9 cellular contexts compared by ENCODE assay signal in the genomic region with DNA sequence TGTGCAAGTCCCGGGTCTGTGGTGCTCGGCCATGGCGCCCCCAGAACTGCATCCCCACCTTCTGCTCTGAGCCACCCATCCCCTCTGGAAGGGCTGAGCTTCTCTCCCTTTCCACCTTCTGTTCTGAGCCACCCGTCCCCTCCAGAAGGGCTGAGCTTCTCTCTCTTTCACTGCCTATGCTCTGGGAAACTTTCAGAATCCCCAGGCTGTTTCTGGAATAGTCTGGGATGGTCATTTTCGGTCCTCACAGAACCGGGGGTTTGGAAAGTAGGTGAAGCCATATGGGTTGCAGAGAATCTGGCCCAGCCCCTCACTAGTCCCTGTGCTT. TPM values are rescaled to one million over a fixed set of nuclear protein-coding genes. Genes with fewer than 3 reads are reported as not detected.
A peak's percentile ranks its signal among the peaks of the same experiment; 100 is the strongest.
DNase-seq lines count a peak whose midpoint lies in the region; ATAC-seq and TF ChIP-seq lines count a peak whose summit lies in the region.
"Had no signal": no experiment of that assay in that cellular context is flagged by ENCODE, and none has a peak within 500 bp of the region (broad histone marks: within the 10 kb centered on the region; RNA-seq: fewer than 3 reads in every experiment).

No MANE protein-coding gene starts in this region.

- no peak for TF ChIP-seq POLR2A in right lobe of liver (IDR thresholded peaks at IDR 0.05)

- H3K4me3 Mint-ChIP-seq in activated naive CD4-positive, alpha-beta T cell treated with anti-CD3 and anti-CD28 coated beads for 36 hours: peak overlapping the region; percentile 91
- peak overlapping the region; percentile 90 for H3K4me3 Mint-ChIP-seq in activated CD8-positive, alpha-beta T cell treated with anti-CD3 and anti-CD28 coated beads, Interleukin-2, amount 10 ng/mL, durations not matched to agents 7 days and 5 days

- H3K27ac ChIP-seq in right lobe of liver: peak overlapping the region; percentile 78 to 83 (median 83)
- H3K27ac ChIP-seq in thoracic aorta: peak overlapping the region in 1 of 2 donors; percentile 36

- POLR2A ChIA-PET in activated CD8-positive, alpha-beta T cell treated with anti-CD3 and anti-CD28 coated beads, Interleukin-2, amount 10 ng/mL, durations not matched to agents 7 days and 5 days (lab: Charles Lee): interaction anchor here (0.6 to 1.7 kb wide), 5 partner anchors 10 to 300 kb away, joined by 3 to 11 read pairs (median 4); partner anchors contain the start of genes BCL2L13 and PEX26

- H3K27me3 ChIP-seq in right lobe of liver (no peaks in the 10 kb centered on the region), thoracic aorta (replicated peaks; ENCODE audit: insufficient read depth) (no peaks in the 10 kb centered on the region)

- CTCF ChIA-PET in activated naive CD4-positive, alpha-beta T cell treated with anti-CD3 and anti-CD28 coated beads for 36 hours (lab: Charles Lee): interaction anchor here (2.1 kb wide), 1 partner anchor 298 kb away, joined by 9 read pairs; no protein-coding TSS in a partner anchor
- CTCF ChIA-PET in activated CD8-positive, alpha-beta T cell treated with anti-CD3 and anti-CD28 coated beads, Interleukin-2, amount 10 ng/mL, durations not matched to agents 7 days and 5 days (lab: Charles Lee): interaction anchor here (1.6 kb wide), 1 partner anchor 35 kb away, joined by 7 read pairs; no protein-coding TSS in a partner anchor

- no peaks in the 10 kb centered on the region for H3K9me3 Mint-ChIP-seq in activated naive CD4-positive, alpha-beta T cell treated with anti-CD3 and anti-CD28 coated beads for 36 hours
- no peaks in the 10 kb centered on the region for H3K9me3 Mint-ChIP-seq in activated CD8-positive, alpha-beta T cell treated with anti-CD3 and anti-CD28 coated beads, Interleukin-2, amount 10 ng/mL, durations not matched to agents 7 days and 5 days (ENCODE audit: insufficient read depth)

- no peaks in the 10 kb centered on the region for H3K9me3 ChIP-seq in right lobe of liver
- no peaks in the 10 kb centered on the region for H3K9me3 ChIP-seq in thoracic aorta

- 19% methylated on average over 2 of the region's 6 CpGs for WGBS in right lobe of liver (ENCODE audit: insufficient coverage, low coverage, low lambda C conversion rate, missing lambda C conversion rate)

- peak overlapping the region; percentile 21 to 44 (median 39) for H3K4me3 ChIP-seq in right lobe of liver
- peak overlapping the region; percentile 60 for H3K4me3 ChIP-seq in thoracic aorta

- intact Hi-C loops in activated naive CD4-positive, alpha-beta T cell treated with anti-CD3 and anti-CD28 coated beads for 36 hours (cut with micrococcal nuclease): loop anchor here (1.0 to 5.0 kb wide), 4 partner anchors 10 to 375 kb away; partner anchors contain the start of genes PEX26 and USP18
- intact Hi-C loops in right lobe of liver (cut with DNase I): no loop called here

- H3K4me1 Mint-ChIP-seq in activated naive CD4-positive, alpha-beta T cell treated with anti-CD3 and anti-CD28 coated beads for 36 hours (ENCODE audit: low read depth): peaks cover 83% of the 10 kb centered on the region
- peaks cover 76% of the 10 kb centered on the region for H3K4me1 Mint-ChIP-seq in activated CD8-positive, alpha-beta T cell treated with anti-CD3 and anti-CD28 coated beads, Interleukin-2, amount 10 ng/mL, durations not matched to agents 7 days and 5 days (ENCODE audit: low read depth)

- no peak for DNase-seq in activated naive CD4-positive, alpha-beta T cell treated with anti-CD3 and anti-CD28 coated beads for 36 hours
- DNase-seq in activated naive CD4-positive, alpha-beta T cell (lab: John Stamatoyannopoulos, UW): no peak
- DNase-seq in activated CD8-positive, alpha-beta T cell treated with anti-CD3 and anti-CD28 coated beads, Interleukin-2, amount 10 ng/mL, durations not matched to agents 7 days and 5 days: no peak
- DNase-seq in right lobe of liver (no peak), thoracic aorta (ENCODE audit: low spot score) (no peak), foreskin melanocyte (no peak), HK-2 (ENCODE audit: unreplicated experiment) (no peak)
- DNase-seq: NCI-H2107 had no signal

- H3K27me3 Mint-ChIP-seq in activated naive CD4-positive, alpha-beta T cell treated with anti-CD3 and anti-CD28 coated beads for 36 hours (ENCODE audit: low read depth): no peaks in the 10 kb centered on the region
- H3K27me3 Mint-ChIP-seq in activated CD8-positive, alpha-beta T cell treated with anti-CD3 and anti-CD28 coated beads, Interleukin-2, amount 10 ng/mL, durations not matched to agents 7 days and 5 days (ENCODE audit: low read depth): peaks cover 5% of the 10 kb centered on the region

- TF ChIP-seq CTCF in right lobe of liver (IDR thresholded peaks at IDR 0.05) (no peak), thoracic aorta (IDR thresholded peaks at IDR 0.05) (no peak)

- ATAC-seq in activated CD8-positive, alpha-beta T cell treated with anti-CD3 and anti-CD28 coated beads, Interleukin-2, amount 10 ng/mL, durations not matched to agents 7 days and 5 days: no peak
- ATAC-seq in right lobe of liver (peak in 3 of 4 donors; percentile 3 to 8 (median 4)), thoracic aorta (ENCODE audit: insufficient number of reproducible peaks, low FRiP score, low read depth) (no peak), esophagus mucosa (no peak)

- H3K36me3 ChIP-seq in right lobe of liver: no peaks in the 10 kb centered on the region
- no peaks in the 10 kb centered on the region for H3K36me3 ChIP-seq in thoracic aorta

- H3K27ac Mint-ChIP-seq in activated naive CD4-positive, alpha-beta T cell treated with anti-CD3 and anti-CD28 coated beads for 36 hours: peak overlapping the region; percentile 97
- H3K27ac Mint-ChIP-seq in activated CD8-positive, alpha-beta T cell treated with anti-CD3 and anti-CD28 coated beads, Interleukin-2, amount 10 ng/mL, durations not matched to agents 7 days and 5 days: peak overlapping the region; percentile 98

- H3K36me3 Mint-ChIP-seq in activated naive CD4-positive, alpha-beta T cell treated with anti-CD3 and anti-CD28 coated beads for 36 hours (ENCODE audit: low read depth): no peaks in the 10 kb centered on the region
- peaks cover 22% of the 10 kb centered on the region for H3K36me3 Mint-ChIP-seq in activated CD8-positive, alpha-beta T cell treated with anti-CD3 and anti-CD28 coated beads, Interleukin-2, amount 10 ng/mL, durations not matched to agents 7 days and 5 days (ENCODE audit: low read depth)

- H3K4me1 ChIP-seq in right lobe of liver (peaks cover 0 to 24% (median 0%) of the 10 kb centered on the region in 4 donors), thoracic aorta (ENCODE audit: control insufficient read depth in 1 of 2, low read depth in 2 of 2) (peaks cover 10 to 24% of the 10 kb centered on the region in 2 donors)

RNA-seq across cellular contexts. Expression of gene BID, which starts 3.4 kb away (rescaled TPM):
- 10 to 100 TPM; 53.0 to 63.7 TPM for total RNA-seq in activated naive CD4-positive, alpha-beta T cell treated with anti-CD3 and anti-CD28 coated beads for 36 hours
- 10 to 100 TPM; 46.2 to 48.4 TPM for total RNA-seq in activated CD8-positive, alpha-beta T cell treated with anti-CD3 and anti-CD28 coated beads, Interleukin-2, amount 10 ng/mL, durations not matched to agents 7 days and 5 days
- total RNA-seq in right lobe of liver (10 to 100 TPM; 30.5 to 57.3 (median 36.2) TPM), thoracic aorta (10 to 100 TPM; 13.5 to 18.1 TPM), esophagus mucosa (12.3 TPM)

Comparison
In these comparisons a context has a peak if more than half of its experiments do, and no peak if none do; other contexts are left out.
1. ATAC-seq: peak in right lobe of liver (3 of 4); none in activated CD8-positive, alpha-beta T cell treated with anti-CD3 and anti-CD28 coated beads, Interleukin-2, amount 10 ng/mL, durations not matched to agents 7 days and 5 days (single experiment), thoracic aorta (single experiment) and esophagus mucosa (single experiment).